ENCODE assay signal across 10 cellular contexts in genomic region chr3:194138732-194139084, GRCh38. TPM values are rescaled to one million over a fixed set of nuclear protein-coding genes. Genes with fewer than 3 reads are reported as not detected.
DNase-seq lines count a peak whose midpoint lies in the region; ATAC-seq and TF ChIP-seq lines count a peak whose summit lies in the region.
"Had no signal": no experiment of that assay in that cellular context is flagged by ENCODE, and none has a peak within 500 bp of the region (broad histone marks: within the 10 kb centered on the region; RNA-seq: fewer than 3 reads in every experiment).

No MANE protein-coding gene starts in this region.

- no peak for DNase-seq in heart right ventricle
- no peak for DNase-seq in left ventricle myocardium superior
- DNase-seq in choroid plexus epithelial cell (ENCODE audit: low read depth): peak; percentile 66
- no peak for DNase-seq in mesendoderm
- no peak for DNase-seq in GM19240 (ENCODE audit: insufficient read length, low spot score)
- DNase-seq: NCI-H446 had no signal

- H3K27me3 ChIP-seq in heart right ventricle (peaks cover 0 to 83% (median 0%) of the 10 kb centered on the region in 7 donors), mesendoderm (ENCODE audit: insufficient read depth, low read length, poor library complexity) (no peaks in the 10 kb centered on the region)

- peak overlapping the region; percentile 88 for H3K4ac ChIP-seq in mesendoderm (ENCODE audit: low read depth, low read length)

- 58 to 62% methylated on average over 4 of the region's 4 CpGs for WGBS in heart right ventricle, 2 donors
- WGBS in mesendoderm (ENCODE audit: extremely low coverage, insufficient coverage, low lambda C conversion rate): no CpG with 5 or more reads among the region's 4 CpGs
- 39% methylated on average over 4 of the region's 4 CpGs for WGBS in urinary bladder

- TF ChIP-seq CTCF in heart right ventricle (IDR thresholded peaks at IDR 0.05): no peak
- TF ChIP-seq CTCF in choroid plexus epithelial cell (conservative IDR thresholded peaks at IDR 0.05; ENCODE audit: low read depth, low read length): no peak

- no peak overlapping the region for H3K23ac ChIP-seq in mesendoderm (ENCODE audit: low read length)

- H3K4me1 ChIP-seq in heart right ventricle (peaks cover 18 to 85% (median 61%) of the 10 kb centered on the region in 9 donors), mesendoderm (ENCODE audit: control insufficient read depth, low read depth, low read length) (peaks cover 10% of the 10 kb centered on the region), urinary bladder (ENCODE audit: insufficient read depth) (peaks cover 2% of the 10 kb centered on the region)

- H2BK120ac ChIP-seq in mesendoderm (ENCODE audit: low read depth, low read length): no peak overlapping the region

- H3K36me3 ChIP-seq in heart right ventricle (peaks cover 0 to 10% (median 0%) of the 10 kb centered on the region in 9 donors), mesendoderm (ENCODE audit: control insufficient read depth, insufficient read depth, low read length) (no peaks in the 10 kb centered on the region), urinary bladder (ENCODE audit: insufficient read depth) (no peaks in the 10 kb centered on the region)

- H2BK15ac ChIP-seq in mesendoderm (replicated peaks; ENCODE audit: low read depth): no peak overlapping the region

- peak overlapping the region; percentile 7 for H3K9ac ChIP-seq in mesendoderm (ENCODE audit: low read length)

- peaks cover 16% of the 10 kb centered on the region for H3K79me2 ChIP-seq in mesendoderm (ENCODE audit: control insufficient read depth, insufficient read depth, low read length)

- H2AK5ac ChIP-seq in mesendoderm (ENCODE audit: low read length): no peak overlapping the region

- H3K4me2 ChIP-seq in mesendoderm (ENCODE audit: low read length): peak overlapping the region; percentile 0

- H3K27ac ChIP-seq in heart right ventricle (peak overlapping the region in 9 of 10 donors; percentile 42 to 99 (median 96)), mesendoderm (ENCODE audit: low read depth, low read length) (peak overlapping the region; percentile 81), urinary bladder (ENCODE audit: low read depth) (peak overlapping the region; percentile 35)

- H3K9me3 ChIP-seq in heart right ventricle: no peaks in the 10 kb centered on the region

- peak overlapping the region; percentile 81 for H3K56ac ChIP-seq in mesendoderm (ENCODE audit: low read length)

- H3K4me3 ChIP-seq in heart right ventricle (peak overlapping the region in 9 of 10 donors; percentile 25 to 94 (median 73)), choroid plexus epithelial cell (ENCODE audit: low read depth, low read length) (peak overlapping the region; percentile 67), mesendoderm (ENCODE audit: low read length) (no peak overlapping the region), urinary bladder (ENCODE audit: low read depth, low read length) (no peak overlapping the region)

- H3K79me1 ChIP-seq in mesendoderm (ENCODE audit: low read length): no peaks in the 10 kb centered on the region

- no peak overlapping the region for H2BK5ac ChIP-seq in mesendoderm (ENCODE audit: low read length)

- intact Hi-C loops in heart right ventricle (cut with DNase I) (loop anchor here in 9 of 10 donors (2.0 to 10.0 kb wide), 12 partner anchors 64 to 471 kb away; no protein-coding TSS in a partner anchor), left ventricle myocardium superior (cut with micrococcal nuclease) (loop anchor here (10.0 kb wide), 1 partner anchor 176 kb away; no protein-coding TSS in a partner anchor)

- H3K18ac ChIP-seq in mesendoderm (ENCODE audit: low read length): peak overlapping the region; percentile 95

- H4K5ac ChIP-seq in mesendoderm (ENCODE audit: low read length): no peak overlapping the region

- H4K8ac ChIP-seq in mesendoderm (ENCODE audit: low read depth, low read length): no peak overlapping the region

- ATAC-seq in heart right ventricle (no peak), left ventricle myocardium superior (no peak), HG02623 (IDR thresholded peaks at IDR 0.05; ENCODE audit: unreplicated experiment) (no peak), GM19324 (IDR thresholded peaks at IDR 0.05; ENCODE audit: low FRiP score, unreplicated experiment) (no peak)

RNA-seq across cellular contexts. Expression of gene HES1, which starts 2.8 kb away (rescaled TPM):
- total RNA-seq in heart right ventricle (10 to 100 TPM in 9 of 10 donors, 1 to 10 TPM in 1; 6.8 to 43.2 (median 22.0) TPM), left ventricle myocardium superior (13.4 TPM), urinary bladder (71.2 TPM)
- polyA plus RNA-seq in heart right ventricle (10 to 100 TPM; 11.2 to 22.8 TPM), urinary bladder (22.6 TPM)
- 44.3 TPM for polyA plus RNA-seq in mesendoderm (2013, experiment 1 of 2)
- 42.6 TPM for polyA plus RNA-seq in mesendoderm (2013, experiment 2 of 2)
- total RNA-seq: activated CD8-positive, alpha-beta memory T cell treated with anti-CD3 and anti-CD28 coated beads for 36 hours had no signal

Comparison
In these comparisons a context has a peak if more than half of its experiments do, and no peak if none do; other contexts are left out.
1. H3K27ac ChIP-seq: peak in every context shown above with its lines; median percentile 96 in heart right ventricle; 81 in mesendoderm; 35 in urinary bladder.
2. H3K4me3 ChIP-seq: peak in heart right ventricle (9 of 10) and choroid plexus epithelial cell (single experiment); none in mesendoderm (single experiment) and urinary bladder (single experiment).